ENCODE assay signal across 12 cellular contexts in the genomic region with DNA sequence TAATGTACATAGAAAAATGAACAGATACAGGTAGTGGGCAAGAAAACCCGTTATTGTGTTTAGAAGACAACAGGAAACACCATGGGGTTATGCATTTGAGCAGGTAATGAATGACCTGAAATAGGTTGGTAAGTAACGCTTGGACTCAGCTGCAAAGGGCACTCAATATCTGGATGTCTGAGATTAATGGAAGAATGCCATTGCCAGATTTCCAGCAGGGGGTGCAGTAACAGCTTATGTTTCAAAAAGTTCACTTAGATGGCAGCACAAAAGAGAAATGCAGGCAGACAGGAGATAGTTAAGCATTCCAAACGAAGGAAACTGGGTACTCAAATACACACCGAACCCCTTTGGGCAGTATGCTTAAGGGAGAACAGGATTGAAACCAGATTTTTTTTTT.
DNase-seq lines count a peak whose midpoint lies in the region; ATAC-seq and TF ChIP-seq lines count a peak whose summit lies in the region.
"Had no signal": no experiment of that assay in that cellular context is flagged by ENCODE, and none has a peak within 500 bp of the region (broad histone marks: within the 10 kb centered on the region; RNA-seq: fewer than 3 reads in every experiment).

No MANE protein-coding gene starts in this region.

- no peaks in the 10 kb centered on the region for H3K36me3 ChIP-seq in heart right ventricle
- no peaks in the 10 kb centered on the region for H3K36me3 ChIP-seq in testis (ENCODE audit: low read depth, missing control alignments)
- H3K36me3 ChIP-seq in ascending aorta, result no peaks in the 10 kb centered on the region
- H3K36me3 ChIP-seq: sigmoid colon had no signal

- no peak for ATAC-seq in heart right ventricle
- no peak for ATAC-seq in right cardiac atrium
- ATAC-seq in GM19035 (IDR thresholded peaks at IDR 0.05; ENCODE audit: unreplicated experiment), result no peak
- no peak for ATAC-seq in GM21717 (IDR thresholded peaks at IDR 0.05; ENCODE audit: unreplicated experiment)
- ATAC-seq: CD8-positive, alpha-beta T cell; effector memory CD8-positive, alpha-beta T cell had no signal

- H3K4me1 ChIP-seq in heart right ventricle (peaks cover 0 to 26% (median 7%) of the 10 kb centered on the region in 9 donors), right cardiac atrium (ENCODE audit: control insufficient read depth, insufficient read depth, low read length) (peaks cover 9% of the 10 kb centered on the region), testis (no peaks in the 10 kb centered on the region), ascending aorta (no peaks in the 10 kb centered on the region)

- TF ChIP-seq POLR2A in testis (IDR thresholded peaks at IDR 0.05), result no peak

- H3K27me3 ChIP-seq in heart right ventricle (no peaks in the 10 kb centered on the region), right cardiac atrium (ENCODE audit: control insufficient read depth, insufficient read depth) (no peaks in the 10 kb centered on the region), testis (no peaks in the 10 kb centered on the region), ascending aorta (no peaks in the 10 kb centered on the region)
- H3K27me3 ChIP-seq: sigmoid colon had no signal

- TF ChIP-seq CTCF in heart right ventricle (IDR thresholded peaks at IDR 0.05), result peak in 6 of 9 donors; percentile 8 to 45 (median 30)
- TF ChIP-seq CTCF in fibroblast of pulmonary artery (IDR thresholded peaks at IDR 0.05; ENCODE audit: low read length, missing control alignments), result peak; percentile 46
- peak in 1 of 3 experiments; percentile 32 for TF ChIP-seq CTCF in testis (IDR thresholded peaks at IDR 0.05)
- no peak for TF ChIP-seq CTCF in ascending aorta (IDR thresholded peaks at IDR 0.05)

- intact Hi-C loops in heart right ventricle (cut with DNase I) (loop anchor here in 2 of 10 donors (10.0 kb wide), 2 partner anchors 289 to 309 kb away; partner anchors contain the start of gene VLDLR (in 1 of the 2)), right cardiac atrium (cut with DNase I) (no loop called here), testis (cut with DNase I; ENCODE audit: low total_unique reads) (no loop called here), ascending aorta (cut with DNase I) (no loop called here)

- H3K27ac ChIP-seq in heart right ventricle, result no peak overlapping the region
- no peak overlapping the region for H3K27ac ChIP-seq in right cardiac atrium (ENCODE audit: low read length)
- H3K27ac ChIP-seq in testis, result no peak overlapping the region
- H3K27ac ChIP-seq in ascending aorta, result no peak overlapping the region
- H3K27ac ChIP-seq: sigmoid colon had no signal

- 76 to 84% methylated on average over 4 of the region's 4 CpGs for WGBS in heart right ventricle, 2 donors
- WGBS in right cardiac atrium, result 74% methylated on average over 4 of the region's 4 CpGs
- 78 to 79% methylated on average over 4 of the region's 4 CpGs for WGBS in testis, 2 donors

- DNase-seq in heart right ventricle, result no peak
- DNase-seq in right cardiac atrium, result no peak
- peak; percentile 46 for DNase-seq in NCI-H774 (lab: John Stamatoyannopoulos, UW)
- peak; percentile 45 for DNase-seq in fibroblast of pulmonary artery (ENCODE audit: low read depth)
- peak; percentile 39 for DNase-seq in testis
- no peak for DNase-seq in ascending aorta (ENCODE audit: low spot score in 2 of 2)
- DNase-seq: activated gamma-delta T cell treated with Interleukin-2 at 50 U/mL for 16 hours; CD8-positive, alpha-beta T cell; effector memory CD8-positive, alpha-beta T cell; sigmoid colon had no signal

- H3K9me3 ChIP-seq in heart right ventricle (no peaks in the 10 kb centered on the region), right cardiac atrium (ENCODE audit: control insufficient read depth, low read length) (no peaks in the 10 kb centered on the region), testis (no peaks in the 10 kb centered on the region), ascending aorta (no peaks in the 10 kb centered on the region)
- H3K9me3 ChIP-seq: sigmoid colon had no signal

- no peak overlapping the region for H3K4me3 ChIP-seq in heart right ventricle
- H3K4me3 ChIP-seq in right cardiac atrium (ENCODE audit: low read length), result no peak overlapping the region
- H3K4me3 ChIP-seq in fibroblast of pulmonary artery (replicated peaks; ENCODE audit: low read depth, low read length), result no peak overlapping the region
- H3K4me3 ChIP-seq in testis, result no peak overlapping the region
- H3K4me3 ChIP-seq in ascending aorta, result no peak overlapping the region
- H3K4me3 ChIP-seq: sigmoid colon had no signal

Comparison
In these comparisons a context has a peak if more than half of its experiments do, and no peak if none do; other contexts are left out.
1. DNase-seq: peak in NCI-H774 (single experiment), fibroblast of pulmonary artery (single experiment) and testis (single experiment); none in heart right ventricle (0 of 2), right cardiac atrium (0 of 3) and ascending aorta (0 of 2).
2. CTCF ChIP-seq: peak in heart right ventricle (6 of 9) and fibroblast of pulmonary artery (single experiment); none in ascending aorta (0 of 3).